Comparison of ENCODE assay signal across 8 cellular contexts in the genomic region with DNA sequence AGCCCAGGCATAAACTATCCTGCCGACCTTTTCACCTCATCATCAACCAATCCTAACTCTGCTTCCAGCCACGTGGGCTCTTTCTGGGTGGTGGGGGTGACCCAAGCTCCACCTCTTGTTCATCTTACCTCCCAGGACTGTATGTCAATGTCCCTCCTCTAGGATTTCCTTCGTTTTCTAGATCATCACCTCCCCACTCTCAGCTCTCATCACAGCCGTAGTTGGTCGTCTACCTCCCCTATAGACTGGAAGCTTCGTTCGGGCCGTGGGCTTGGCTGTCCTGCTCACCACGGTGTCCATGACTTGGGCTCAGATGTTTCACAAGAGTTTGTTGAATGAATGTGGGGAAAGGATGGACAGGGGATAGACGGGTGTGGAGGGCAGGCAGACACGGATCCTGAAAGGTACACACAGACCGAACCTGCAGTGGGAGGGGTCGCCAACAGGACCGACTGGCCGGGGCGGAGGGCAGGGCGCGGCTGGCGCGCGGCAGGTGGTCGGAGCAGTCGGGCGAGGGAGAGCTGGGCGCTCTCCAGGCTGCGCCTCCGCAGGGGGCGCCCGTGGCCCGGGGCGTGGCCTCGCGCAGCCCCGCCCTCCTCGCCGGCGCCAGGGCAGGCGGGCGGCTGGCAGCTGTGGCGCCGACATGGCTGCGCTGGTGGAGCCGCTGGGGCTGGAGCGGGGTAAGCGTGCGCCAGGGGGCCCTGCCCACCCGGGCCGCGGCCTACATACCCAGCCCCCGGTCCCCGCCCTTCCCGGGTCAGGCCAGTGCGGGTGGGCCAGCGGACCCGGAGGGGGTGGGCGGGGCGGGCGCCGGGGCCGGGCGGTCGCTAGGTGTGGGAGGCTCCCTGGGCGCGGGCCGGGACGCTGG. TPM values are rescaled to one million over a fixed set of nuclear protein-coding genes. Genes with fewer than 3 reads are reported as not detected.
DNase-seq lines count a peak whose midpoint lies in the region; ATAC-seq lines count a peak whose summit lies in the region.

A gene with protein sequence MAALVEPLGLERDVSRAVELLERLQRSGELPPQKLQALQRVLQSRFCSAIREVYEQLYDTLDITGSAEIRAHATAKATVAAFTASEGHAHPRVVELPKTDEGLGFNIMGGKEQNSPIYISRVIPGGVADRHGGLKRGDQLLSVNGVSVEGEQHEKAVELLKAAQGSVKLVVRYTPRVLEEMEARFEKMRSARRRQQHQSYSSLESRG (plus strand): TSS at position 609 of the 868 bp plus-strand sequence. CDS start 35 bp downstream, at position 644.

- H3K27ac ChIP-seq in ectodermal cell (ENCODE audit: insufficient read depth, low read depth, low read length, poor library complexity, severe bottlenecking): no peak within 1 kb of the TSS

- no peaks in the 10 kb centered on the region for H3K36me3 ChIP-seq in ectodermal cell (ENCODE audit: control insufficient read depth, insufficient read depth, low read length)

- H3K4me3 ChIP-seq in ectodermal cell (ENCODE audit: insufficient read depth, low read depth, low read length): peak within 1 kb of the TSS; percentile 62

- H3K4me1 ChIP-seq in ectodermal cell (ENCODE audit: control insufficient read depth, insufficient read depth, low read length): peaks cover 6% of the 10 kb centered on the region

- WGBS in ectodermal cell, 2 experiments: 2 to 3% methylated on average over 66 of the region's 66 CpGs

- peak; percentile 37 to 62 for DNase-seq in NCI-H2081 (lab: John Stamatoyannopoulos, UW)
- DNase-seq in NCI-H2081 treated with DMSO at 0.1 percent for 48 hours (lab: John Stamatoyannopoulos, UW): no peak
- peak; percentile 77 for DNase-seq in NCI-H748 treated with DMSO at 0.1 percent for 48 hours (lab: John Stamatoyannopoulos, UW)
- DNase-seq in activated CD4-positive, alpha-beta T cell treated with anti-CD3 and anti-CD28 coated beads, Interleukin-2, amount 50 U/mL, for 48 hours: peak; percentile 64 to 72
- DNase-seq in lung microvascular endothelial cell (ENCODE audit: low read depth in 2 of 2): peak; percentile 67 to 82
- DNase-seq in stimulated activated CD8-positive, alpha-beta memory T cell treated with anti-CD3 and anti-CD28 coated beads, Interleukin-15, amount 100 ng/mL, for 24 hours (ENCODE audit: low read depth): peak; percentile 53

- peak; percentile 51 for ATAC-seq in HG03159 (IDR thresholded peaks at IDR 0.05; ENCODE audit: unreplicated experiment)

- H3K9me3 ChIP-seq in ectodermal cell (ENCODE audit: control insufficient read depth, low read length): no peaks in the 10 kb centered on the region

- peaks cover 7% of the 10 kb centered on the region for H3K27me3 ChIP-seq in ectodermal cell (ENCODE audit: control insufficient read depth, insufficient read depth, low read length, poor library complexity, severe bottlenecking)

RNA-seq across cellular contexts. Expression of the gene that starts here (rescaled TPM):
- polyA plus RNA-seq in ectodermal cell (2013, experiment 1 of 4): 3.9 TPM
- polyA plus RNA-seq in ectodermal cell (2013, experiment 2 of 4): 2.9 TPM
- 4.8 TPM for polyA plus RNA-seq in ectodermal cell (2013, experiment 3 of 4)
- polyA plus RNA-seq in ectodermal cell (2013, experiment 4 of 4): 5.2 TPM
- total RNA-seq in lung microvascular endothelial cell: 1.6 and 2.2 TPM in 2 replicates
